1 cellular context compared by ENCODE assay signal in the genomic region with DNA sequence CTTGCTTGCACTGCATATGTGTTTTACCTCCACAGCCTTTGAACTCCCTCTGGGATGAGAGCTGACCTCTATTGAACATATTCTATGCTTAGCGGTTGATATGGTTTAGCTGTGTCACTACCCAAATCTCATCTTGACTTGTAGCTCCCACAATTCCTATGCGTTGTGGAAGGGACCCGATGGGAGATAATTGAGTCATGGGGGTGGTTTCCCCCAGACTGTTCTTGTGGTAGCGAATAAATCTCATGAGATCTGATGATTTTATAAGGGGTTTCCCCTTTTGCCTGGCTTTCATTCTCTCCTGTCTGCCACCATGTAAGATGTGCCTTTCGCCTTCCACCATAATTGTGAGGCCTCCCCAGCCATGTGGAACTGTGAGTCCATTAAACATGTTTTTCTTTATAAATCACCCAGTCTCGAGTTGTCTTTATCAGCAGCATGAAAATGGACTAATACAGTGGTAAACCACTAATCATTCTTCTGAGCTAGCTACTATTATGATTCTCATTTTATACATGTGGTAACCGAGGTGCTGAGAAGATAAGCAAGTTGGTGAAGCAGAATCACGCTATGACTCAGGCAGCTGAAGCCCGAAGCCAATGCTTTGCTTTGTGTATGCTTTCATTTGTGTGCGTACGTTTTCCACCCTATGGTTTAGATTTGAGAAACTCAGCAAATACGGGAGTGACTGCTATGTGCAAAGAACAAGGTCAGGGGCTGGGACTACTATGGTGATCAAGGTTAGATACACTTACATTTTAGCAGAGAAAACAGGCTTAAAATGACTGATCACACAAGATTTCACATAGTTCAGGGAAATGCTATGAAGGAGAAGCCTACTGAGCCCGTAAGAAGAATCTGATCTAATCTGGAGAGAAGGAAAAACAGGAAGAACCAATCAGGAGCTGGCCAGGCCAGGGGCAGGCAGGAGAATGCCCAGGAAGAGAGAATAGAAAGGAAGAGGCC.
TF ChIP-seq lines count a peak whose summit lies in the region.

No MANE protein-coding gene starts in this region.

TF ChIP-seq in HepG2, 621 proteins besides CTCF, POLR2A, EP300 and RAD21 (continued from another document and continues in another):
- TF ChIP-seq ZBTB10 (CRISPR knock-in tag; IDR thresholded peaks at IDR 0.05; ENCODE audit: borderline replicate concordance) (no peak), IKZF4 (CRISPR knock-in tag; IDR thresholded peaks at IDR 0.05; ENCODE audit: borderline replicate concordance, low read depth, not compliant biosample characterization) (no peak), HOXA7 (CRISPR knock-in tag; IDR thresholded peaks at IDR 0.05) (no peak), PRDM4 (CRISPR knock-in tag; IDR thresholded peaks at IDR 0.05; ENCODE audit: borderline replicate concordance) (no peak), ZNF468 (CRISPR knock-in tag; IDR thresholded peaks at IDR 0.05) (no peak), SMAD1 (CRISPR knock-in tag; IDR thresholded peaks at IDR 0.05; ENCODE audit: borderline replicate concordance, low read depth) (no peak), ZNF768 (CRISPR knock-in tag; IDR thresholded peaks at IDR 0.05) (no peak), ZNF180 (CRISPR knock-in tag; IDR thresholded peaks at IDR 0.05; ENCODE audit: borderline replicate concordance, low read depth) (no peak), ZNF136 (CRISPR knock-in tag; IDR thresholded peaks at IDR 0.05; ENCODE audit: low read depth) (no peak), KDM5A (IDR thresholded peaks at IDR 0.05; ENCODE audit: borderline replicate concordance, low read length) (no peak), PCBP2 (optimal IDR thresholded peaks at IDR 0.05; ENCODE audit: low read depth, low read length, poor library complexity, severe bottlenecking) (no peak), ZNF460 (CRISPR knock-in tag; IDR thresholded peaks at IDR 0.05; ENCODE audit: borderline replicate concordance) (no peak; the same call in 1 of the 2 replicates), ZBTB46 (CRISPR knock-in tag; IDR thresholded peaks at IDR 0.05; ENCODE audit: borderline replicate concordance) (no peak), CBFB (CRISPR knock-in tag; IDR thresholded peaks at IDR 0.05) (no peak), ETS1 (CRISPR knock-in tag; IDR thresholded peaks at IDR 0.05) (no peak), WIZ (CRISPR knock-in tag; IDR thresholded peaks at IDR 0.05) (no peak), GLI4 (CRISPR knock-in tag; IDR thresholded peaks at IDR 0.05; ENCODE audit: borderline replicate concordance) (0 out of 2 replicates have a peak, but pooled peaks have one; percentile 23), RORA (CRISPR knock-in tag; IDR thresholded peaks at IDR 0.05) (no peak), MXD4 (CRISPR knock-in tag; IDR thresholded peaks at IDR 0.05) (no peak), THAP8 (CRISPR knock-in tag; IDR thresholded peaks at IDR 0.05; ENCODE audit: borderline replicate concordance) (no peak), ZNF788 (CRISPR knock-in tag; IDR thresholded peaks at IDR 0.05; ENCODE audit: borderline replicate concordance) (no peak), ZNF772 (CRISPR knock-in tag; IDR thresholded peaks at IDR 0.05) (no peak), CC2D1A (CRISPR knock-in tag; IDR thresholded peaks at IDR 0.05) (no peak), TEAD3 (CRISPR knock-in tag; optimal IDR thresholded peaks at IDR 0.05; ENCODE audit: borderline replicate concordance) (peak; percentile 76), GRHL1 (CRISPR knock-in tag; conservative IDR thresholded peaks at IDR 0.05) (no peak), BCL6 (CRISPR knock-in tag; IDR thresholded peaks at IDR 0.05) (peak; percentile 30; the same call in 1 of the 2 replicates), ZNF879 (CRISPR knock-in tag; IDR thresholded peaks at IDR 0.05) (no peak), BRCA1 (CRISPR knock-in tag; IDR thresholded peaks at IDR 0.05) (no peak), ZNF343 (CRISPR knock-in tag; IDR thresholded peaks at IDR 0.05) (0 out of 2 replicates have a peak, but pooled peaks have one; percentile 16)
- TF ChIP-seq, protein P1, sequence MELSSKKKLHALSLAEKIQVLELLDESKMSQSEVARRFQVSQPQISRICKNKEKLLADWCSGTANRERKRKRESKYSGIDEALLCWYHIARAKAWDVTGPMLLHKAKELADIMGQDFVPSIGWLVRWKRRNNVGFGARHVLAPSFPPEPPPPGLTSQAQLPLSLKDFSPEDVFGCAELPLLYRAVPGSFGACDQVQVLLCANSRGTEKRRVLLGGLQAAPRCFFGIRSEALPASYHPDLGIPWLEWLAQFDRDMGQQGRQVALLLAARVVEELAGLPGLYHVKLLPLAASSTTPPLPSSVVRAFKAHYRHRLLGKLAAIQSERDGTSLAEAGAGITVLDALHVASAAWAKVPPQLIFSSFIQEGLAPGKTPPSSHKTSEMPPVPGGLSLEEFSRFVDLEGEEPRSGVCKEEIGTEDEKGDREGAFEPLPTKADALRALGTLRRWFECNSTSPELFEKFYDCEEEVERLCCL (CRISPR knock-in tag; IDR thresholded peaks at IDR 0.05; ENCODE audit: borderline replicate concordance): no peak
- TF ChIP-seq, protein P2, sequence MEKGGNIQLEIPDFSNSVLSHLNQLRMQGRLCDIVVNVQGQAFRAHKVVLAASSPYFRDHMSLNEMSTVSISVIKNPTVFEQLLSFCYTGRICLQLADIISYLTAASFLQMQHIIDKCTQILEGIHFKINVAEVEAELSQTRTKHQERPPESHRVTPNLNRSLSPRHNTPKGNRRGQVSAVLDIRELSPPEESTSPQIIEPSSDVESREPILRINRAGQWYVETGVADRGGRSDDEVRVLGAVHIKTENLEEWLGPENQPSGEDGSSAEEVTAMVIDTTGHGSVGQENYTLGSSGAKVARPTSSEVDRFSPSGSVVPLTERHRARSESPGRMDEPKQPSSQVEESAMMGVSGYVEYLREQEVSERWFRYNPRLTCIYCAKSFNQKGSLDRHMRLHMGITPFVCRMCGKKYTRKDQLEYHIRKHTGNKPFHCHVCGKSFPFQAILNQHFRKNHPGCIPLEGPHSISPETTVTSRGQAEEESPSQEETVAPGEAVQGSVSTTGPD (CRISPR knock-in tag; IDR thresholded peaks at IDR 0.05): no peak
- TF ChIP-seq, protein P3, sequence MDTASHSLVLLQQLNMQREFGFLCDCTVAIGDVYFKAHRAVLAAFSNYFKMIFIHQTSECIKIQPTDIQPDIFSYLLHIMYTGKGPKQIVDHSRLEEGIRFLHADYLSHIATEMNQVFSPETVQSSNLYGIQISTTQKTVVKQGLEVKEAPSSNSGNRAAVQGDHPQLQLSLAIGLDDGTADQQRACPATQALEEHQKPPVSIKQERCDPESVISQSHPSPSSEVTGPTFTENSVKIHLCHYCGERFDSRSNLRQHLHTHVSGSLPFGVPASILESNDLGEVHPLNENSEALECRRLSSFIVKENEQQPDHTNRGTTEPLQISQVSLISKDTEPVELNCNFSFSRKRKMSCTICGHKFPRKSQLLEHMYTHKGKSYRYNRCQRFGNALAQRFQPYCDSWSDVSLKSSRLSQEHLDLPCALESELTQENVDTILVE (CRISPR knock-in tag; IDR thresholded peaks at IDR 0.05): peak; percentile 75
- TF ChIP-seq, protein P4, sequence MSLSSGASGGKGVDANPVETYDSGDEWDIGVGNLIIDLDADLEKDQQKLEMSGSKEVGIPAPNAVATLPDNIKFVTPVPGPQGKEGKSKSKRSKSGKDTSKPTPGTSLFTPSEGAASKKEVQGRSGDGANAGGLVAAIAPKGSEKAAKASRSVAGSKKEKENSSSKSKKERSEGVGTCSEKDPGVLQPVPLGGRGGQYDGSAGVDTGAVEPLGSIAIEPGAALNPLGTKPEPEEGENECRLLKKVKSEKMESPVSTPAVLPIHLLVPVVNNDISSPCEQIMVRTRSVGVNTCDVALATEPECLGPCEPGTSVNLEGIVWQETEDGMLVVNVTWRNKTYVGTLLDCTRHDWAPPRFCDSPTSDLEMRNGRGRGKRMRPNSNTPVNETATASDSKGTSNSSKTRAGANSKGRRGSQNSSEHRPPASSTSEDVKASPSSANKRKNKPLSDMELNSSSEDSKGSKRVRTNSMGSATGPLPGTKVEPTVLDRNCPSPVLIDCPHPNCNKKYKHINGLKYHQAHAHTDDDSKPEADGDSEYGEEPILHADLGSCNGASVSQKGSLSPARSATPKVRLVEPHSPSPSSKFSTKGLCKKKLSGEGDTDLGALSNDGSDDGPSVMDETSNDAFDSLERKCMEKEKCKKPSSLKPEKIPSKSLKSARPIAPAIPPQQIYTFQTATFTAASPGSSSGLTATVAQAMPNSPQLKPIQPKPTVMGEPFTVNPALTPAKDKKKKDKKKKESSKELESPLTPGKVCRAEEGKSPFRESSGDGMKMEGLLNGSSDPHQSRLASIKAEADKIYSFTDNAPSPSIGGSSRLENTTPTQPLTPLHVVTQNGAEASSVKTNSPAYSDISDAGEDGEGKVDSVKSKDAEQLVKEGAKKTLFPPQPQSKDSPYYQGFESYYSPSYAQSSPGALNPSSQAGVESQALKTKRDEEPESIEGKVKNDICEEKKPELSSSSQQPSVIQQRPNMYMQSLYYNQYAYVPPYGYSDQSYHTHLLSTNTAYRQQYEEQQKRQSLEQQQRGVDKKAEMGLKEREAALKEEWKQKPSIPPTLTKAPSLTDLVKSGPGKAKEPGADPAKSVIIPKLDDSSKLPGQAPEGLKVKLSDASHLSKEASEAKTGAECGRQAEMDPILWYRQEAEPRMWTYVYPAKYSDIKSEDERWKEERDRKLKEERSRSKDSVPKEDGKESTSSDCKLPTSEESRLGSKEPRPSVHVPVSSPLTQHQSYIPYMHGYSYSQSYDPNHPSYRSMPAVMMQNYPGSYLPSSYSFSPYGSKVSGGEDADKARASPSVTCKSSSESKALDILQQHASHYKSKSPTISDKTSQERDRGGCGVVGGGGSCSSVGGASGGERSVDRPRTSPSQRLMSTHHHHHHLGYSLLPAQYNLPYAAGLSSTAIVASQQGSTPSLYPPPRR (CRISPR knock-in tag; IDR thresholded peaks at IDR 0.05; ENCODE audit: borderline replicate concordance): peak; percentile 52; the same call in 1 of the 2 replicates
